ENCODE assay signal across 1 cellular context in the genomic region with DNA sequence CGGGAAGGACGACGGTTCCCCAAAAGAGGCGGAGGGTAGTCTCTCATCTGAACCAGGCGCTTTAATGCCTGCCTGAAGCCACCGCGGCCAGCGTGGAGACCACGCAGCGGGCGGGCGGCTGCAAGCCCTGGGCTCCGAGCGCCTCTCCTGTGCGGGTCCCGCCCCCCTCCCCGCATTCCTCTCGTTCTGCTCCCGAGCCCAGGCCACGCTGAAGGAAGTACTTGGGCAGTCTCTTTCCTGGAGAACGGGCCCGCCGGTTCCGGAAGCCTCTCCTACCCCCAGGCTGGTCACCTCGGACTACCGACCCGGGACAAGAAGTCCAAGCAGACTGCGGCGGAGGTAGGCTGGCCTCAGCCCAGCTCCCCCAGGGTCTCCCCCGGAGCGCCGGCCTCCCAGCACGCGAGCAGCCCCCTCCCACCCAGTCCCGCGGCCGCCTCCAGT.
TF ChIP-seq lines count a peak whose summit lies in the region.

No MANE protein-coding gene starts in this region.

TF ChIP-seq in HEK293, 187 proteins besides CTCF, POLR2A, EP300 and RAD21 (continued from another document and continues in another):
- TF ChIP-seq, protein P1, sequence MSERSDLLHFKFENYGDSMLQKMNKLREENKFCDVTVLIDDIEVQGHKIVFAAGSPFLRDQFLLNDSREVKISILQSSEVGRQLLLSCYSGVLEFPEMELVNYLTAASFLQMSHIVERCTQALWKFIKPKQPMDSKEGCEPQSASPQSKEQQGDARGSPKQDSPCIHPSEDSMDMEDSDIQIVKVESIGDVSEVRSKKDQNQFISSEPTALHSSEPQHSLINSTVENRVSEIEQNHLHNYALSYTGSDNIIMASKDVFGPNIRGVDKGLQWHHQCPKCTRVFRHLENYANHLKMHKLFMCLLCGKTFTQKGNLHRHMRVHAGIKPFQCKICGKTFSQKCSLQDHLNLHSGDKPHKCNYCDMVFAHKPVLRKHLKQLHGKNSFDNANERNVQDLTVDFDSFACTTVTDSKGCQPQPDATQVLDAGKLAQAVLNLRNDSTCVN (tag by site-specific recombination; optimal IDR thresholded peaks at IDR 0.05) = no peak
- TF ChIP-seq, protein P2, sequence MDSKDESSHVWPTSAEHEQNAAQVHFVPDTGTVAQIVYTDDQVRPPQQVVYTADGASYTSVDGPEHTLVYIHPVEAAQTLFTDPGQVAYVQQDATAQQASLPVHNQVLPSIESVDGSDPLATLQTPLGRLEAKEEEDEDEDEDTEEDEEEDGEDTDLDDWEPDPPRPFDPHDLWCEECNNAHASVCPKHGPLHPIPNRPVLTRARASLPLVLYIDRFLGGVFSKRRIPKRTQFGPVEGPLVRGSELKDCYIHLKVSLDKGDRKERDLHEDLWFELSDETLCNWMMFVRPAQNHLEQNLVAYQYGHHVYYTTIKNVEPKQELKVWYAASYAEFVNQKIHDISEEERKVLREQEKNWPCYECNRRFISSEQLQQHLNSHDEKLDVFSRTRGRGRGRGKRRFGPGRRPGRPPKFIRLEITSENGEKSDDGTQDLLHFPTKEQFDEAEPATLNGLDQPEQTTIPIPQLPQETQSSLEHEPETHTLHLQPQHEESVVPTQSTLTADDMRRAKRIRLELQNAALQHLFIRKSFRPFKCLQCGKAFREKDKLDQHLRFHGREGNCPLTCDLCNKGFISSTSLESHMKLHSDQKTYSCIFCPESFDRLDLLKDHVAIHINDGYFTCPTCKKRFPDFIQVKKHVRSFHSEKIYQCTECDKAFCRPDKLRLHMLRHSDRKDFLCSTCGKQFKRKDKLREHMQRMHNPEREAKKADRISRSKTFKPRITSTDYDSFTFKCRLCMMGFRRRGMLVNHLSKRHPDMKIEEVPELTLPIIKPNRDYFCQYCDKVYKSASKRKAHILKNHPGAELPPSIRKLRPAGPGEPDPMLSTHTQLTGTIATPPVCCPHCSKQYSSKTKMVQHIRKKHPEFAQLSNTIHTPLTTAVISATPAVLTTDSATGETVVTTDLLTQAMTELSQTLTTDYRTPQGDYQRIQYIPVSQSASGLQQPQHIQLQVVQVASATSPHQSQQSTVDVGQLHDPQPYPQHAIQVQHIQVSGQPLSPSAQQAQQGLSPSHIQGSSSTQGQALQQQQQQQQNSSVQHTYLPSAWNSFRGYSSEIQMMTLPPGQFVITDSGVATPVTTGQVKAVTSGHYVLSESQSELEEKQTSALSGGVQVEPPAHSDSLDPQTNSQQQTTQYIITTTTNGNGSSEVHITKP (tag by site-specific recombination; IDR thresholded peaks at IDR 0.05) = peak; percentile 27; the same call in 1 of the 2 replicates
- TF ChIP-seq ZFP69B (tag by site-specific recombination; IDR thresholded peaks at IDR 0.05) = 0 out of 2 replicates have a peak, but pooled peaks have one; percentile 17
- TF ChIP-seq, protein P3, sequence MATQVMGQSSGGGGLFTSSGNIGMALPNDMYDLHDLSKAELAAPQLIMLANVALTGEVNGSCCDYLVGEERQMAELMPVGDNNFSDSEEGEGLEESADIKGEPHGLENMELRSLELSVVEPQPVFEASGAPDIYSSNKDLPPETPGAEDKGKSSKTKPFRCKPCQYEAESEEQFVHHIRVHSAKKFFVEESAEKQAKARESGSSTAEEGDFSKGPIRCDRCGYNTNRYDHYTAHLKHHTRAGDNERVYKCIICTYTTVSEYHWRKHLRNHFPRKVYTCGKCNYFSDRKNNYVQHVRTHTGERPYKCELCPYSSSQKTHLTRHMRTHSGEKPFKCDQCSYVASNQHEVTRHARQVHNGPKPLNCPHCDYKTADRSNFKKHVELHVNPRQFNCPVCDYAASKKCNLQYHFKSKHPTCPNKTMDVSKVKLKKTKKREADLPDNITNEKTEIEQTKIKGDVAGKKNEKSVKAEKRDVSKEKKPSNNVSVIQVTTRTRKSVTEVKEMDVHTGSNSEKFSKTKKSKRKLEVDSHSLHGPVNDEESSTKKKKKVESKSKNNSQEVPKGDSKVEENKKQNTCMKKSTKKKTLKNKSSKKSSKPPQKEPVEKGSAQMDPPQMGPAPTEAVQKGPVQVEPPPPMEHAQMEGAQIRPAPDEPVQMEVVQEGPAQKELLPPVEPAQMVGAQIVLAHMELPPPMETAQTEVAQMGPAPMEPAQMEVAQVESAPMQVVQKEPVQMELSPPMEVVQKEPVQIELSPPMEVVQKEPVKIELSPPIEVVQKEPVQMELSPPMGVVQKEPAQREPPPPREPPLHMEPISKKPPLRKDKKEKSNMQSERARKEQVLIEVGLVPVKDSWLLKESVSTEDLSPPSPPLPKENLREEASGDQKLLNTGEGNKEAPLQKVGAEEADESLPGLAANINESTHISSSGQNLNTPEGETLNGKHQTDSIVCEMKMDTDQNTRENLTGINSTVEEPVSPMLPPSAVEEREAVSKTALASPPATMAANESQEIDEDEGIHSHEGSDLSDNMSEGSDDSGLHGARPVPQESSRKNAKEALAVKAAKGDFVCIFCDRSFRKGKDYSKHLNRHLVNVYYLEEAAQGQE (tag by site-specific recombination; IDR thresholded peaks at IDR 0.05) = no peak
- TF ChIP-seq ZNF768 (tag by site-specific recombination; IDR thresholded peaks at IDR 0.05) = no peak
- no peak for TF ChIP-seq ZNF626 (tag by site-specific recombination; IDR thresholded peaks at IDR 0.05)
- no peak for TF ChIP-seq ZNF433 (tag by site-specific recombination; IDR thresholded peaks at IDR 0.05; ENCODE audit: low read depth)
- TF ChIP-seq SALL2 (tag by site-specific recombination; IDR thresholded peaks at IDR 0.05; ENCODE audit: borderline replicate concordance) = no peak
- no peak for TF ChIP-seq ZNF157 (tag by site-specific recombination; IDR thresholded peaks at IDR 0.05)
- TF ChIP-seq, protein P4, sequence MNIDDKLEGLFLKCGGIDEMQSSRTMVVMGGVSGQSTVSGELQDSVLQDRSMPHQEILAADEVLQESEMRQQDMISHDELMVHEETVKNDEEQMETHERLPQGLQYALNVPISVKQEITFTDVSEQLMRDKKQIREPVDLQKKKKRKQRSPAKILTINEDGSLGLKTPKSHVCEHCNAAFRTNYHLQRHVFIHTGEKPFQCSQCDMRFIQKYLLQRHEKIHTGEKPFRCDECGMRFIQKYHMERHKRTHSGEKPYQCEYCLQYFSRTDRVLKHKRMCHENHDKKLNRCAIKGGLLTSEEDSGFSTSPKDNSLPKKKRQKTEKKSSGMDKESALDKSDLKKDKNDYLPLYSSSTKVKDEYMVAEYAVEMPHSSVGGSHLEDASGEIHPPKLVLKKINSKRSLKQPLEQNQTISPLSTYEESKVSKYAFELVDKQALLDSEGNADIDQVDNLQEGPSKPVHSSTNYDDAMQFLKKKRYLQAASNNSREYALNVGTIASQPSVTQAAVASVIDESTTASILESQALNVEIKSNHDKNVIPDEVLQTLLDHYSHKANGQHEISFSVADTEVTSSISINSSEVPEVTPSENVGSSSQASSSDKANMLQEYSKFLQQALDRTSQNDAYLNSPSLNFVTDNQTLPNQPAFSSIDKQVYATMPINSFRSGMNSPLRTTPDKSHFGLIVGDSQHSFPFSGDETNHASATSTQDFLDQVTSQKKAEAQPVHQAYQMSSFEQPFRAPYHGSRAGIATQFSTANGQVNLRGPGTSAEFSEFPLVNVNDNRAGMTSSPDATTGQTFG (tag by site-specific recombination; IDR thresholded peaks at IDR 0.05; ENCODE audit: borderline replicate concordance) = no peak
- TF ChIP-seq, protein P5, sequence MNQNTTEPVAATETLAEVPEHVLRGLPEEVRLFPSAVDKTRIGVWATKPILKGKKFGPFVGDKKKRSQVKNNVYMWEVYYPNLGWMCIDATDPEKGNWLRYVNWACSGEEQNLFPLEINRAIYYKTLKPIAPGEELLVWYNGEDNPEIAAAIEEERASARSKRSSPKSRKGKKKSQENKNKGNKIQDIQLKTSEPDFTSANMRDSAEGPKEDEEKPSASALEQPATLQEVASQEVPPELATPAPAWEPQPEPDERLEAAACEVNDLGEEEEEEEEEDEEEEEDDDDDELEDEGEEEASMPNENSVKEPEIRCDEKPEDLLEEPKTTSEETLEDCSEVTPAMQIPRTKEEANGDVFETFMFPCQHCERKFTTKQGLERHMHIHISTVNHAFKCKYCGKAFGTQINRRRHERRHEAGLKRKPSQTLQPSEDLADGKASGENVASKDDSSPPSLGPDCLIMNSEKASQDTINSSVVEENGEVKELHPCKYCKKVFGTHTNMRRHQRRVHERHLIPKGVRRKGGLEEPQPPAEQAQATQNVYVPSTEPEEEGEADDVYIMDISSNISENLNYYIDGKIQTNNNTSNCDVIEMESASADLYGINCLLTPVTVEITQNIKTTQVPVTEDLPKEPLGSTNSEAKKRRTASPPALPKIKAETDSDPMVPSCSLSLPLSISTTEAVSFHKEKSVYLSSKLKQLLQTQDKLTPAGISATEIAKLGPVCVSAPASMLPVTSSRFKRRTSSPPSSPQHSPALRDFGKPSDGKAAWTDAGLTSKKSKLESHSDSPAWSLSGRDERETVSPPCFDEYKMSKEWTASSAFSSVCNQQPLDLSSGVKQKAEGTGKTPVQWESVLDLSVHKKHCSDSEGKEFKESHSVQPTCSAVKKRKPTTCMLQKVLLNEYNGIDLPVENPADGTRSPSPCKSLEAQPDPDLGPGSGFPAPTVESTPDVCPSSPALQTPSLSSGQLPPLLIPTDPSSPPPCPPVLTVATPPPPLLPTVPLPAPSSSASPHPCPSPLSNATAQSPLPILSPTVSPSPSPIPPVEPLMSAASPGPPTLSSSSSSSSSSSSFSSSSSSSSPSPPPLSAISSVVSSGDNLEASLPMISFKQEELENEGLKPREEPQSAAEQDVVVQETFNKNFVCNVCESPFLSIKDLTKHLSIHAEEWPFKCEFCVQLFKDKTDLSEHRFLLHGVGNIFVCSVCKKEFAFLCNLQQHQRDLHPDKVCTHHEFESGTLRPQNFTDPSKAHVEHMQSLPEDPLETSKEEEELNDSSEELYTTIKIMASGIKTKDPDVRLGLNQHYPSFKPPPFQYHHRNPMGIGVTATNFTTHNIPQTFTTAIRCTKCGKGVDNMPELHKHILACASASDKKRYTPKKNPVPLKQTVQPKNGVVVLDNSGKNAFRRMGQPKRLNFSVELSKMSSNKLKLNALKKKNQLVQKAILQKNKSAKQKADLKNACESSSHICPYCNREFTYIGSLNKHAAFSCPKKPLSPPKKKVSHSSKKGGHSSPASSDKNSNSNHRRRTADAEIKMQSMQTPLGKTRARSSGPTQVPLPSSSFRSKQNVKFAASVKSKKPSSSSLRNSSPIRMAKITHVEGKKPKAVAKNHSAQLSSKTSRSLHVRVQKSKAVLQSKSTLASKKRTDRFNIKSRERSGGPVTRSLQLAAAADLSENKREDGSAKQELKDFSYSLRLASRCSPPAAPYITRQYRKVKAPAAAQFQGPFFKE (tag by site-specific recombination; IDR thresholded peaks at IDR 0.05; ENCODE audit: borderline replicate concordance) = no peak
- TF ChIP-seq SP2 (tag by site-specific recombination; IDR thresholded peaks at IDR 0.05) = peak; percentile 80
- TF ChIP-seq ZNF610 (tag by site-specific recombination; IDR thresholded peaks at IDR 0.05; ENCODE audit: borderline replicate concordance) = no peak; the same call in 1 of the 2 replicates
- TF ChIP-seq, protein P6, sequence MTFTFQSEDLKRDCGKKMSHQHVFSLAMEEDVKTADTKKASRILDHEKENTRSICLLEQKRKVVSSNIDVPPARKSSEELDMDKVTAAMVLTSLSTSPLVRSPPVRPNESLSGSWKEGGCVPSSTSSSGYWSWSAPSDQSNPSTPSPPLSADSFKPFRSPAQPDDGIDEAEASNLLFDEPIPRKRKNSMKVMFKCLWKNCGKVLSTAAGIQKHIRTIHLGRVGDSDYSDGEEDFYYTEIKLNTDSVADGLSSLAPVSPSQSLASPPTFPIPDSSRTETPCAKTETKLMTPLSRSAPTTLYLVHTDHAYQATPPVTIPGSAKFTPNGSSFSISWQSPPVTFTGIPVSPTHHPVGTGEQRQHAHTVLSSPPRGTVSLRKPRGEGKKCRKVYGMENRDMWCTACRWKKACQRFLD (tag by site-specific recombination; IDR thresholded peaks at IDR 0.05) = no peak
- TF ChIP-seq ZBTB1 (tag by site-specific recombination; IDR thresholded peaks at IDR 0.05) = no peak
- TF ChIP-seq, protein P7, sequence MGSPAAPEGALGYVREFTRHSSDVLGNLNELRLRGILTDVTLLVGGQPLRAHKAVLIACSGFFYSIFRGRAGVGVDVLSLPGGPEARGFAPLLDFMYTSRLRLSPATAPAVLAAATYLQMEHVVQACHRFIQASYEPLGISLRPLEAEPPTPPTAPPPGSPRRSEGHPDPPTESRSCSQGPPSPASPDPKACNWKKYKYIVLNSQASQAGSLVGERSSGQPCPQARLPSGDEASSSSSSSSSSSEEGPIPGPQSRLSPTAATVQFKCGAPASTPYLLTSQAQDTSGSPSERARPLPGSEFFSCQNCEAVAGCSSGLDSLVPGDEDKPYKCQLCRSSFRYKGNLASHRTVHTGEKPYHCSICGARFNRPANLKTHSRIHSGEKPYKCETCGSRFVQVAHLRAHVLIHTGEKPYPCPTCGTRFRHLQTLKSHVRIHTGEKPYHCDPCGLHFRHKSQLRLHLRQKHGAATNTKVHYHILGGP (tag by site-specific recombination; IDR thresholded peaks at IDR 0.05) = no peak
- no peak for TF ChIP-seq ZNF529 (tag by site-specific recombination; IDR thresholded peaks at IDR 0.05; ENCODE audit: insufficient replicate concordance)
- no peak for TF ChIP-seq ZNF23 (tag by site-specific recombination; IDR thresholded peaks at IDR 0.05; ENCODE audit: borderline replicate concordance)
- no peak; the same call in 1 of the 2 replicates for TF ChIP-seq ZFHX2 (tag by site-specific recombination; conservative IDR thresholded peaks at IDR 0.05)
- TF ChIP-seq ZNF510 (tag by site-specific recombination; IDR thresholded peaks at IDR 0.05; ENCODE audit: insufficient replicate concordance) = no peak
- no peak for TF ChIP-seq ZNF514 (tag by site-specific recombination; IDR thresholded peaks at IDR 0.05)
- TF ChIP-seq, protein P8, sequence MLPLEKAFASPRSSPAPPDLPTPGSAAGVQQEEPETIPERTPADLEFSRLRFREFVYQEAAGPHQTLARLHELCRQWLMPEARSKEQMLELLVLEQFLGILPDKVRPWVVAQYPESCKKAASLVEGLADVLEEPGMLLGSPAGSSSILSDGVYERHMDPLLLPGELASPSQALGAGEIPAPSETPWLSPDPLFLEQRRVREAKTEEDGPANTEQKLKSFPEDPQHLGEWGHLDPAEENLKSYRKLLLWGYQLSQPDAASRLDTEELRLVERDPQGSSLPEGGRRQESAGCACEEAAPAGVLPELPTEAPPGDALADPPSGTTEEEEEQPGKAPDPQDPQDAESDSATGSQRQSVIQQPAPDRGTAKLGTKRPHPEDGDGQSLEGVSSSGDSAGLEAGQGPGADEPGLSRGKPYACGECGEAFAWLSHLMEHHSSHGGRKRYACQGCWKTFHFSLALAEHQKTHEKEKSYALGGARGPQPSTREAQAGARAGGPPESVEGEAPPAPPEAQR (tag by site-specific recombination; IDR thresholded peaks at IDR 0.05) = no peak
- no peak for TF ChIP-seq ZNF561 (tag by site-specific recombination; IDR thresholded peaks at IDR 0.05; ENCODE audit: borderline replicate concordance)
- no peak for TF ChIP-seq PRDM1 (tag by site-specific recombination; IDR thresholded peaks at IDR 0.05)
- no peak; the same call in 1 of the 2 replicates for TF ChIP-seq ZEB2 (tag by site-specific recombination; IDR thresholded peaks at IDR 0.05)
- TF ChIP-seq ZNF837 (tag by site-specific recombination; IDR thresholded peaks at IDR 0.05) = no peak
- TF ChIP-seq, protein P9, sequence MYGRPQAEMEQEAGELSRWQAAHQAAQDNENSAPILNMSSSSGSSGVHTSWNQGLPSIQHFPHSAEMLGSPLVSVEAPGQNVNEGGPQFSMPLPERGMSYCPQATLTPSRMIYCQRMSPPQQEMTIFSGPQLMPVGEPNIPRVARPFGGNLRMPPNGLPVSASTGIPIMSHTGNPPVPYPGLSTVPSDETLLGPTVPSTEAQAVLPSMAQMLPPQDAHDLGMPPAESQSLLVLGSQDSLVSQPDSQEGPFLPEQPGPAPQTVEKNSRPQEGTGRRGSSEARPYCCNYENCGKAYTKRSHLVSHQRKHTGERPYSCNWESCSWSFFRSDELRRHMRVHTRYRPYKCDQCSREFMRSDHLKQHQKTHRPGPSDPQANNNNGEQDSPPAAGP (tag by site-specific recombination; IDR thresholded peaks at IDR 0.05) = no peak
- no peak for TF ChIP-seq ZNF223 (tag by site-specific recombination; IDR thresholded peaks at IDR 0.05)
- TF ChIP-seq HOXD13 (CRISPR knock-in tag; IDR thresholded peaks at IDR 0.05; ENCODE audit: borderline replicate concordance) = no peak
- no peak for TF ChIP-seq ZNF426 (tag by site-specific recombination; IDR thresholded peaks at IDR 0.05)
- TF ChIP-seq ZNF394 (tag by site-specific recombination; IDR thresholded peaks at IDR 0.05; ENCODE audit: borderline replicate concordance) = no peak
